ENCODE assay signal across 20 cellular contexts in the genomic region with DNA sequence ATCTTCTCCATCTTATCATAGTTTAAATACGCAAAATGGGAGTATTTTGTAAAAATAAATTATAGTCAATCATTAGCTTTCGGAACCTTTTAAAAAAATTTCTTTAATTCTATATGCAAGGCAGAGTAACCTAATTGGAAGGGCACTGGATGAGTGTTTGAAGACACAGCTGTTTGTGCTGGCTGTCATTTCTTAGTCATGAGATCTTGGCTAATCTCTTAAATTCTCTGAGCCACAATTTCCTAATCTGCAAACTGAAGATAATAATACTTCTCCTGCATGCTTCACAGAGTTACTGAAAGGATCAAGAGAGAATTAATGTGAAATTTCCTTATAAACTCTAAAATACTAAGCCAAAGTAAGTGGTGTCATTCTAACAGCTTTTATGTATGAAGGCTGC.
"Had no signal": no experiment of that assay in that cellular context is flagged by ENCODE, and none has a peak within 500 bp of the region (broad histone marks: within the 10 kb centered on the region; RNA-seq: fewer than 3 reads in every experiment).

No MANE protein-coding gene starts in this region.

- H3K27ac Mint-ChIP-seq: activated CD8-positive, alpha-beta T cell treated with anti-CD3 and anti-CD28 coated beads for 36 hours; activated T-cell treated with anti-CD3 and anti-CD28 coated beads, Interleukin-2, amount 50 U/mL, for 72 hours; effector memory CD8-positive, alpha-beta T cell; nephron progenitor cell; type B pancreatic cell had no signal

- H3K36me3 ChIP-seq: ascending aorta, heart left ventricle, left ventricle myocardium inferior, suprapubic skin had no signal

- DNase-seq: activated CD4-positive, alpha-beta T cell treated with anti-CD3 and anti-CD28 coated beads for 4 hours; activated CD8-positive, alpha-beta memory T cell treated with anti-CD3 and anti-CD28 coated beads, Interleukin-2, amount 50 U/mL, for 4 hours; activated CD8-positive, alpha-beta T cell treated with anti-CD3 and anti-CD28 coated beads for 36 hours; activated gamma-delta T cell treated with Interleukin-2 at 50 U/mL for 16 hours; activated T-cell treated with anti-CD3 and anti-CD28 coated beads, Interleukin-2, amount 50 U/mL, for 72 hours; effector memory CD8-positive, alpha-beta T cell; erythroblast; foreskin melanocyte; heart left ventricle; left ventricle myocardium inferior; mesenchymal stem cell; nephron progenitor cell; stimulated activated CD4-positive, alpha-beta T cell treated with anti-CD3 and anti-CD28 coated beads, Interleukin-2, amount 100 ng/mL, for 48 hours; stimulated activated naive CD8-positive, alpha-beta T cell treated with anti-CD3 and anti-CD28 coated beads, Interleukin-15, Interleukin-2, amounts not matched to agents 100 U/mL and 50 U/mL, for 24 hours; T-helper 1 cell had no signal

- H3K4me3 ChIP-seq: ascending aorta, heart left ventricle, left ventricle myocardium inferior, suprapubic skin had no signal

- H3K9me3 ChIP-seq: ascending aorta, heart left ventricle, left ventricle myocardium inferior, suprapubic skin had no signal

- H3K4me3 Mint-ChIP-seq: activated CD8-positive, alpha-beta T cell treated with anti-CD3 and anti-CD28 coated beads for 36 hours; activated T-cell treated with anti-CD3 and anti-CD28 coated beads, Interleukin-2, amount 50 U/mL, for 72 hours; effector memory CD8-positive, alpha-beta T cell; nephron progenitor cell; type B pancreatic cell had no signal

- H3K4me1 Mint-ChIP-seq: nephron progenitor cell had no signal

- H3K27me3 ChIP-seq: ascending aorta, heart left ventricle, suprapubic skin had no signal

- H3K27me3 Mint-ChIP-seq: activated CD8-positive, alpha-beta T cell treated with anti-CD3 and anti-CD28 coated beads for 36 hours; effector memory CD8-positive, alpha-beta T cell; type B pancreatic cell had no signal

- H3K9me3 Mint-ChIP-seq: nephron progenitor cell, type B pancreatic cell had no signal

- H3K36me3 Mint-ChIP-seq: type B pancreatic cell had no signal

- ATAC-seq: activated CD8-positive, alpha-beta T cell treated with anti-CD3 and anti-CD28 coated beads for 36 hours; activated T-cell treated with anti-CD3 and anti-CD28 coated beads, Interleukin-2, amount 50 U/mL, for 72 hours; effector memory CD8-positive, alpha-beta T cell; heart left ventricle; sciatic nerve; stimulated activated naive CD8-positive, alpha-beta T cell treated with anti-CD3 and anti-CD28 coated beads, Interleukin-15, Interleukin-2, amounts not matched to agents 100 U/mL and 50 U/mL, for 24 hours had no signal

- H3K27ac ChIP-seq: ascending aorta, heart left ventricle, left ventricle myocardium inferior, suprapubic skin had no signal

- H3K4me1 ChIP-seq: ascending aorta, heart left ventricle, left ventricle myocardium inferior, suprapubic skin had no signal

- FAIRE-seq: keratinocyte had no signal
